Comparison of ENCODE assay signal across 8 cellular contexts in the genomic region with DNA sequence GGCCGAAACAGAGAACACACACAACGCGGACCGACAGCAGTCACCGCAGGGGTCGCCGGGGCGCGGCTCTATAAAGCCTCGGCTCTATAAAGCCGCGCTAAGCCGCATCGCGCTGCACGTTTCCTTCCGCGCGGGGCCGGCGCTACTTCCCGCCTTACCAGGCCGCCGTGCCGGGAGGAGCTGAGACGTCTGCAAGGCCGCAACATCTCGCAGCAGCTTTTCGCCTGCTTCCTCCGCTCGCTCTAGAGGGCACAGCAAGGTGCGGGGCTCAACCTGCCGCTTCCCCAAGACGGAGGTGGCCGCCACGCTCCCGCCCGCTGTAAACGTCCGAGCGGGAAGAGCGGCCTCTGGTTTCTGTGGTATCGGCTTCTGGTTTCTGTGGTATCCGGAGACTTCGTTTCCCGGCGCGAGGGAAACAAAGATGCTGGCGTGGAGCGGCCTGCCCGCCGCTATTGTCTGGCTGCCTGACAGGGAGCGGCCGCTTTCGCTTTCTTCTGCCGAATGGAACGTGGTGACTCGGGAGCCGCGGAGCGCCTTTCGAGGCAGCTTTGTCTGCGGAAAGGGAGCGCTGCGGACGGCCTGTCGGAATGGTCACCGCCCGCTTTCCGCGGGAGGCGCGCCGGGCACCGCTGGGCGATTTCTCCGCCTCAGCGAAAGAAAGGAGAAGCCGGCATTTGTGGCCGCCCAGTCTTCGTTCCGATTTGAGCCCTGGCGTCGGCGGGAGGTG.
DNase-seq lines count a peak whose midpoint lies in the region; ATAC-seq and TF ChIP-seq lines count a peak whose summit lies in the region.

No MANE protein-coding gene starts in this region.

- H3K9me3 Mint-ChIP-seq in activated naive CD8-positive, alpha-beta T cell treated with anti-CD3 and anti-CD28 coated beads for 36 hours = no peaks in the 10 kb centered on the region
- no peaks in the 10 kb centered on the region for H3K9me3 Mint-ChIP-seq in osteocyte (ENCODE audit: unreplicated experiment)

- TF ChIP-seq CTCF in osteocyte (IDR thresholded peaks at IDR 0.05) (no peak), thoracic aorta (IDR thresholded peaks at IDR 0.05) (peak; percentile 9)

- H3K4me3 ChIP-seq in HUES48 (ENCODE audit: low read depth, low read length) (peak overlapping the region; percentile 68), thoracic aorta (peak overlapping the region; percentile 77)

- intact Hi-C loops in Right ventricle myocardium inferior (cut with DNase I) = loop anchor here (2.0 to 5.0 kb wide), 7 partner anchors 95 to 552 kb away; a partner anchor contains a TSS

- H3K4me1 ChIP-seq in HUES48 (ENCODE audit: control insufficient read depth, insufficient read depth, low read length) = peaks cover 25% of the 10 kb centered on the region
- H3K4me1 ChIP-seq in thoracic aorta (ENCODE audit: control insufficient read depth in 1 of 2, low read depth in 2 of 2) = peaks cover 15 to 19% of the 10 kb centered on the region in 2 donors

- H3K9me3 ChIP-seq in HUES48 (ENCODE audit: control insufficient read depth, insufficient read depth, low read length) (no peaks in the 10 kb centered on the region), thoracic aorta (no peaks in the 10 kb centered on the region)

- H3K4me1 Mint-ChIP-seq in activated naive CD8-positive, alpha-beta T cell treated with anti-CD3 and anti-CD28 coated beads for 36 hours = peaks cover 31% of the 10 kb centered on the region
- H3K4me1 Mint-ChIP-seq in osteocyte (ENCODE audit: unreplicated experiment) = peaks cover 45% of the 10 kb centered on the region

- H3K9ac ChIP-seq in HUES48 (ENCODE audit: low read depth, low read length) = peak overlapping the region; percentile 59

- DNase-seq in DMS79 (lab: John Stamatoyannopoulos, UW) = peak; percentile 49
- peak; percentile 51 for DNase-seq in SK-MEL-5 (ENCODE audit: low read depth, low spot score)
- peak; percentile 85 for DNase-seq in activated naive CD8-positive, alpha-beta T cell treated with anti-CD3 and anti-CD28 coated beads for 36 hours
- peak; percentile 97 for DNase-seq in Right ventricle myocardium inferior (ENCODE audit: missing footprints)
- peak; percentile 93 for DNase-seq in osteocyte (ENCODE audit: extremely low spot score, unreplicated experiment)
- peak; percentile 59 for DNase-seq in thoracic aorta (ENCODE audit: low spot score)

- H3K27me3 ChIP-seq in HUES48 (ENCODE audit: control insufficient read depth, insufficient read depth, low read length) (peaks cover 77% of the 10 kb centered on the region), thoracic aorta (replicated peaks; ENCODE audit: insufficient read depth) (no peaks in the 10 kb centered on the region)

- H3K27me3 Mint-ChIP-seq in activated naive CD8-positive, alpha-beta T cell treated with anti-CD3 and anti-CD28 coated beads for 36 hours = peaks cover 8% of the 10 kb centered on the region
- peaks cover 5% of the 10 kb centered on the region for H3K27me3 Mint-ChIP-seq in osteocyte (ENCODE audit: unreplicated experiment)

- in situ Hi-C loops in SK-MEL-5 (cut with HindIII; ENCODE audit: low pct_unique_long_range_greater_than_20kb, low sequenced_read_pairs) = no loop called here

- peak; percentile 74 for ATAC-seq in GM21390 (IDR thresholded peaks at IDR 0.05; ENCODE audit: unreplicated experiment)
- peak; percentile 97 for ATAC-seq in Right ventricle myocardium inferior
- peak; percentile 56 for ATAC-seq in thoracic aorta (ENCODE audit: insufficient number of reproducible peaks, low FRiP score, low read depth)

- peaks cover 2% of the 10 kb centered on the region for H3K36me3 Mint-ChIP-seq in activated naive CD8-positive, alpha-beta T cell treated with anti-CD3 and anti-CD28 coated beads for 36 hours
- H3K36me3 Mint-ChIP-seq in osteocyte (ENCODE audit: unreplicated experiment) = peaks cover 2% of the 10 kb centered on the region

- peak overlapping the region; percentile 90 for H3K27ac Mint-ChIP-seq in activated naive CD8-positive, alpha-beta T cell treated with anti-CD3 and anti-CD28 coated beads for 36 hours
- H3K27ac Mint-ChIP-seq in osteocyte (ENCODE audit: unreplicated experiment) = peak overlapping the region; percentile 98

- peak overlapping the region; percentile 83 for H3K4me3 Mint-ChIP-seq in activated naive CD8-positive, alpha-beta T cell treated with anti-CD3 and anti-CD28 coated beads for 36 hours
- H3K4me3 Mint-ChIP-seq in osteocyte (ENCODE audit: unreplicated experiment) = peak overlapping the region; percentile 91

- H3K36me3 ChIP-seq in HUES48 (ENCODE audit: control insufficient read depth, insufficient read depth, low read length) (no peaks in the 10 kb centered on the region), thoracic aorta (no peaks in the 10 kb centered on the region)

- H3K27ac ChIP-seq in HUES48 (ENCODE audit: low read depth, low read length) (peak overlapping the region; percentile 45), thoracic aorta (peak overlapping the region; percentile 91 to 97)

Comparison
In these comparisons a context has a peak if more than half of its experiments do, and no peak if none do; other contexts are left out.
1. Peak in every context shown above with its lines: DNase-seq, ATAC-seq, H3K4me3 ChIP-seq and H3K27ac ChIP-seq.